ENCODE assay signal across 8 cellular contexts in the genomic region with DNA sequence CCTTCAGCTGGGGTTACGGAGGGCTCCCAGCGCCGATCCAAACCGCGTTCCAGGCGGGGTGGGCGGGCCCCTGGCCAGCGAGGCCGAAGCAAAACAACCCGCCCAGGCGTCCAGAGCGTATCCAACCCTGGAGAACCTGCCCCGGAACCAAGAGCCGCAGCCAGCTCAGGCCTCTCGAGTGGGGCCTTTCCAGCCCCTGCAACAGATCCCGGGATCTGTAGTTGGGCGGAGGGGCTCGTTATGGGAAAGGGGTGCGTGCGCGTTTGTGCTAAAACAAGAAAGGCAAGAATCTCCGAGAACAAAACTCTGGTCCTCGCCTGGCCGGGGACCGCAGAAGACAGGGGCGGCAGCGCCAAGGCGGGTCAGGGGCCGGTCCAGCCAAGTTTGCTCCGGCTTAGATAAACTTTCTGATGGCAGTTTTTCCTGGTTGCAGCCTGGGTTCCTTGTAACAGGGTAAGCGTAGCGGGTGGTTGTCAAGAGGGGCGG. TPM values are rescaled to one million over a fixed set of nuclear protein-coding genes. Genes with fewer than 3 reads are reported as not detected.
DNase-seq lines count a peak whose midpoint lies in the region; ATAC-seq and TF ChIP-seq lines count a peak whose summit lies in the region.

No MANE protein-coding gene starts in this region.

- H3K9me3 Mint-ChIP-seq in neural progenitor cell: no peaks in the 10 kb centered on the region

- H2AFZ ChIP-seq in neural progenitor cell (replicated peaks): peak overlapping the region; percentile 79

- peaks cover 7% of the 10 kb centered on the region for H3K4me1 ChIP-seq in neural progenitor cell

- peaks cover 4% of the 10 kb centered on the region for H3K27me3 Mint-ChIP-seq in neural progenitor cell (ENCODE audit: insufficient read depth, low read depth)

- H3K27me3 ChIP-seq in neural progenitor cell: peaks cover 11% of the 10 kb centered on the region

- peak overlapping the region; percentile 1 for H3K9ac ChIP-seq in neural progenitor cell

- TF ChIP-seq CTCF in VCaP (conservative IDR thresholded peaks at IDR 0.05): no peak
- no peak for TF ChIP-seq CTCF in neural progenitor cell (IDR thresholded peaks at IDR 0.05)

- H3K36me3 ChIP-seq in neural progenitor cell: no peaks in the 10 kb centered on the region

- H3F3A ChIP-seq in neural progenitor cell (ENCODE audit: low read depth): peaks cover 23% of the 10 kb centered on the region

- H3K27ac Mint-ChIP-seq in neural progenitor cell: peak overlapping the region; percentile 93

- peak overlapping the region; percentile 95 for H3K4me3 Mint-ChIP-seq in neural progenitor cell

- H3K27ac ChIP-seq in VCaP (peak overlapping the region; percentile 95), neural progenitor cell (peak overlapping the region; percentile 7)

- DNase-seq in stimulated activated CD4-positive, alpha-beta T cell treated with anti-CD3 and anti-CD28 coated beads, Interleukin-15, amount 100 ng/mL, for 24 hours: peak; percentile 1
- no peak for DNase-seq in stimulated activated CD4-positive, alpha-beta T cell treated with anti-CD3 and anti-CD28 coated beads, Interleukin-2, amount 100 ng/mL, for 48 hours
- DNase-seq in foreskin melanocyte (peak; percentile 40), neural progenitor cell (ENCODE audit: low spot score) (peak; percentile 86)
- no peak for DNase-seq in stimulated activated naive CD4-positive, alpha-beta T cell treated with Interleukin-2 at 50 U/mL for 16 hours (lab: John Stamatoyannopoulos, UW)

- H3K4me1 Mint-ChIP-seq in neural progenitor cell: peaks cover 23% of the 10 kb centered on the region

- H3K9me3 ChIP-seq in neural progenitor cell (ENCODE audit: low read depth): no peaks in the 10 kb centered on the region

- no peaks in the 10 kb centered on the region for H4K20me1 ChIP-seq in neural progenitor cell (ENCODE audit: low read depth)

- H3K4me3 ChIP-seq in neural progenitor cell: peak overlapping the region; percentile 76

- no peaks in the 10 kb centered on the region for H3K79me2 ChIP-seq in neural progenitor cell (ENCODE audit: low read depth)

- ATAC-seq in GM19452 (IDR thresholded peaks at IDR 0.05; ENCODE audit: unreplicated experiment) (no peak), GM21381 (IDR thresholded peaks at IDR 0.05; ENCODE audit: unreplicated experiment) (no peak)

- peaks cover 18% of the 10 kb centered on the region for H3K36me3 Mint-ChIP-seq in neural progenitor cell

- peak overlapping the region; percentile 91 for H3K4me2 ChIP-seq in neural progenitor cell

RNA-seq across cellular contexts. Expression of gene RIN2, which starts 0.5 kb away (rescaled TPM):
- 5.5 and 7.2 TPM in 2 replicates for total RNA-seq in neural progenitor cell (ENCODE audit: low replicate concordance)

Comparison
In these comparisons a context has a peak if more than half of its experiments do, and no peak if none do; other contexts are left out.
1. DNase-seq: peak in stimulated activated CD4-positive, alpha-beta T cell treated with anti-CD3 and anti-CD28 coated beads, Interleukin-15, amount 100 ng/mL, for 24 hours (single experiment), foreskin melanocyte (single experiment) and neural progenitor cell (single experiment); none in stimulated activated CD4-positive, alpha-beta T cell treated with anti-CD3 and anti-CD28 coated beads, Interleukin-2, amount 100 ng/mL, for 48 hours (0 of 2) and stimulated activated naive CD4-positive, alpha-beta T cell treated with Interleukin-2 at 50 U/mL for 16 hours (single experiment).